In genomic region chr4:4859799-4860380, GRCh38 we compare ENCODE assay signal across 8 cellular contexts.
DNase-seq lines count a peak whose midpoint lies in the region; ATAC-seq and TF ChIP-seq lines count a peak whose summit lies in the region.

No MANE protein-coding gene starts in this region.

- no peak for TF ChIP-seq CTCF in AG09309 (IDR thresholded peaks at IDR 0.05; ENCODE audit: control insufficient read depth, insufficient read depth, low read depth, low read length, missing control alignments)

- H3K36me3 ChIP-seq in muscle layer of colon (ENCODE audit: insufficient read depth, low read length), result no peaks in the 10 kb centered on the region

- CTCF ChIA-PET in activated naive CD4-positive, alpha-beta T cell treated with anti-CD3 and anti-CD28 coated beads, Interleukin-2, amount 10 ng/mL, durations not matched to agents 7 days and 5 days (lab: Charles Lee), result no interaction called here

- peaks cover 20% of the 10 kb centered on the region for H3K4me1 ChIP-seq in muscle layer of colon (ENCODE audit: insufficient read depth, low read length)

- H3K4me3 Mint-ChIP-seq in activated naive CD4-positive, alpha-beta T cell treated with anti-CD3 and anti-CD28 coated beads, Interleukin-2, amount 10 ng/mL, durations not matched to agents 7 days and 5 days, result no peak overlapping the region

- H3K9me3 Mint-ChIP-seq in activated naive CD4-positive, alpha-beta T cell treated with anti-CD3 and anti-CD28 coated beads, Interleukin-2, amount 10 ng/mL, durations not matched to agents 7 days and 5 days, result peaks cover 2% of the 10 kb centered on the region

- peak; percentile 20 for ATAC-seq in GM19467 (IDR thresholded peaks at IDR 0.05; ENCODE audit: unreplicated experiment)
- ATAC-seq in HG03521 (IDR thresholded peaks at IDR 0.05; ENCODE audit: unreplicated experiment), result peak; percentile 34

- peaks cover 48% of the 10 kb centered on the region for H3K27me3 Mint-ChIP-seq in activated naive CD4-positive, alpha-beta T cell treated with anti-CD3 and anti-CD28 coated beads, Interleukin-2, amount 10 ng/mL, durations not matched to agents 7 days and 5 days

- peaks cover 19% of the 10 kb centered on the region for H3K4me1 Mint-ChIP-seq in activated naive CD4-positive, alpha-beta T cell treated with anti-CD3 and anti-CD28 coated beads, Interleukin-2, amount 10 ng/mL, durations not matched to agents 7 days and 5 days

- H3K36me3 Mint-ChIP-seq in activated naive CD4-positive, alpha-beta T cell treated with anti-CD3 and anti-CD28 coated beads, Interleukin-2, amount 10 ng/mL, durations not matched to agents 7 days and 5 days, result peaks cover 8% of the 10 kb centered on the region

- peak overlapping the region; percentile 97 for H3K4me3 ChIP-seq in AG09309 (ENCODE audit: control insufficient read depth, low read depth, low read length)
- peak overlapping the region; percentile 73 to 77 for H3K4me3 ChIP-seq in muscle layer of colon (ENCODE audit: low read depth in 1 of 2, low read length in 2 of 2)

- no peak overlapping the region for H3K9ac ChIP-seq in muscle layer of colon (ENCODE audit: low read length)

- H3K27me3 ChIP-seq in muscle layer of colon (ENCODE audit: control insufficient read depth in 1 of 2, insufficient read depth in 2 of 2, low read length in 2 of 2), result peaks cover 89 to 95% of the 10 kb centered on the region in 2 donors

- peak overlapping the region; percentile 47 for H3K27ac ChIP-seq in cingulate gyrus (ENCODE audit: low read depth, low read length)
- no peak overlapping the region for H3K27ac ChIP-seq in muscle layer of colon (ENCODE audit: low read depth, low read length)

- DNase-seq in AG09309 (ENCODE audit: low read depth), result no peak
- no peak for DNase-seq in NCI-H2196 (lab: John Stamatoyannopoulos, UW; ENCODE audit: unreplicated experiment)
- DNase-seq in activated naive CD4-positive, alpha-beta T cell treated with anti-CD3 and anti-CD28 coated beads, Interleukin-2, amount 10 ng/mL, durations not matched to agents 7 days and 5 days, result no peak
- no peak for DNase-seq in SIG-M5 (lab: John Stamatoyannopoulos, UW)

- H3K9me3 ChIP-seq in muscle layer of colon (ENCODE audit: low read length), result peaks cover 6% of the 10 kb centered on the region

- no peak overlapping the region for H3K27ac Mint-ChIP-seq in activated naive CD4-positive, alpha-beta T cell treated with anti-CD3 and anti-CD28 coated beads, Interleukin-2, amount 10 ng/mL, durations not matched to agents 7 days and 5 days
